21 cellular contexts compared by ENCODE assay signal in genomic region chr10:5560844-5561703, GRCh38. TPM values are rescaled to one million over a fixed set of nuclear protein-coding genes. Genes with fewer than 3 reads are reported as not detected.
DNase-seq lines count a peak whose midpoint lies in the region; ATAC-seq and TF ChIP-seq lines count a peak whose summit lies in the region.
"Had no signal": no experiment of that assay in that cellular context is flagged by ENCODE, and none has a peak within 500 bp of the region (broad histone marks: within the 10 kb centered on the region; RNA-seq: fewer than 3 reads in every experiment).

No MANE protein-coding gene starts in this region.

- TF ChIP-seq CTCF in left ventricle myocardium inferior (IDR thresholded peaks at IDR 0.05; ENCODE audit: borderline replicate concordance) (no peak), foreskin keratinocyte (conservative IDR thresholded peaks at IDR 0.05) (no peak), colonic mucosa (IDR thresholded peaks at IDR 0.05) (no peak)

- intact Hi-C loops in left cardiac atrium (cut with DNase I) (no loop called here), left ventricle myocardium inferior (cut with micrococcal nuclease) (no loop called here), left colon (cut with DNase I, micrococcal nuclease) (no loop called here), posterior vena cava (cut with DNase I) (no loop called here), colonic mucosa (cut with DNase I) (no loop called here)

- DNase-seq in left cardiac atrium (peak; percentile 17), left ventricle myocardium inferior (no peak), left colon (peak; percentile 2 to 19), posterior vena cava (ENCODE audit: low spot score) (peak; percentile 77), foreskin keratinocyte (no peak), DMS153 treated with DMSO at 0.1 percent for 48 hours (lab: John Stamatoyannopoulos, UW; ENCODE audit: unreplicated experiment) (no peak), colonic mucosa (no peak), dermis blood vessel endothelial cell (no peak)
- DNase-seq: DMS153; NCI-H1417 treated with DMSO at 0.1 percent for 48 hours; NCI-H2171; NCI-H748 treated with DMSO at 0.1 percent for 48 hours; stimulated activated CD4-positive, alpha-beta T cell treated with anti-CD3 and anti-CD28 coated beads, Interleukin-2, amount 100 ng/mL, for 48 hours; T-helper 17 cell had no signal

- no peak overlapping the region for H3K27ac ChIP-seq in left ventricle myocardium inferior (replicated peaks)
- no peak overlapping the region for H3K27ac ChIP-seq in foreskin keratinocyte
- no peak overlapping the region for H3K27ac ChIP-seq in colonic mucosa

- H3K27me3 ChIP-seq in left ventricle myocardium inferior (ENCODE audit: low read depth), result peaks cover 11% of the 10 kb centered on the region
- H3K27me3 ChIP-seq in foreskin keratinocyte, result no peaks in the 10 kb centered on the region
- H3K27me3 ChIP-seq in colonic mucosa, result no peaks in the 10 kb centered on the region
- H3K27me3 ChIP-seq: dorsolateral prefrontal cortex had no signal

- ATAC-seq in left cardiac atrium (no peak), left colon (peak; percentile 10), foreskin keratinocyte (no peak)
- ATAC-seq: GM12878, T-helper 17 cell had no signal

- no peak overlapping the region for H3K4me3 ChIP-seq in left ventricle myocardium inferior
- no peak overlapping the region for H3K4me3 ChIP-seq in colonic mucosa
- H3K4me3 ChIP-seq: dorsolateral prefrontal cortex, GM12878, lung had no signal

- no peaks in the 10 kb centered on the region for H3K9me3 ChIP-seq in left ventricle myocardium inferior (replicated peaks)
- H3K9me3 ChIP-seq in colonic mucosa, result no peaks in the 10 kb centered on the region

- no peak overlapping the region for H3K9ac ChIP-seq in colonic mucosa (ENCODE audit: low read depth in 2 of 2, low read length in 2 of 2)

- no peaks in the 10 kb centered on the region for H3K36me3 ChIP-seq in left ventricle myocardium inferior
- H3K36me3 ChIP-seq in colonic mucosa, result no peaks in the 10 kb centered on the region

- H3K4me1 ChIP-seq in left ventricle myocardium inferior (no peaks in the 10 kb centered on the region), foreskin keratinocyte (peaks cover 35% of the 10 kb centered on the region), colonic mucosa (no peaks in the 10 kb centered on the region)

RNA-seq across cellular contexts. Expression of gene CALML3, which starts 36.3 kb away (rescaled TPM):
- not detected for total RNA-seq in left cardiac atrium
- not detected for total RNA-seq in left ventricle myocardium inferior
- total RNA-seq in left colon, result under 1 TPM; 0.08 to 0.09 TPM
- not detected for total RNA-seq in posterior vena cava
- total RNA-seq in foreskin keratinocyte, result 2.7 and 4.7 TPM in 2 replicates
- polyA plus RNA-seq in foreskin keratinocyte, result 4.5 and 8.0 TPM in 2 replicates
- total RNA-seq in colonic mucosa, result under 1 TPM; 0.11 to 0.40 TPM
- total RNA-seq in dermis blood vessel endothelial cell, result not detected in 2 replicates
- total RNA-seq: CD4-positive, alpha-beta T cell; epithelial cell of proximal tubule; GM12878; OCI-LY7; skeletal muscle tissue; T-helper 17 cell had no signal
- polyA plus RNA-seq: GM12878 had no signal

Comparison
In these comparisons a context has a peak if more than half of its experiments do, and no peak if none do; other contexts are left out.
1. DNase-seq: peak in left cardiac atrium (single experiment), left colon (2 of 2) and posterior vena cava (single experiment); none in left ventricle myocardium inferior (single experiment), foreskin keratinocyte (0 of 2), DMS153 treated with DMSO at 0.1 percent for 48 hours (single experiment), colonic mucosa (single experiment) and dermis blood vessel endothelial cell (single experiment).